ENCODE assay signal across 10 cellular contexts in the genomic region with DNA sequence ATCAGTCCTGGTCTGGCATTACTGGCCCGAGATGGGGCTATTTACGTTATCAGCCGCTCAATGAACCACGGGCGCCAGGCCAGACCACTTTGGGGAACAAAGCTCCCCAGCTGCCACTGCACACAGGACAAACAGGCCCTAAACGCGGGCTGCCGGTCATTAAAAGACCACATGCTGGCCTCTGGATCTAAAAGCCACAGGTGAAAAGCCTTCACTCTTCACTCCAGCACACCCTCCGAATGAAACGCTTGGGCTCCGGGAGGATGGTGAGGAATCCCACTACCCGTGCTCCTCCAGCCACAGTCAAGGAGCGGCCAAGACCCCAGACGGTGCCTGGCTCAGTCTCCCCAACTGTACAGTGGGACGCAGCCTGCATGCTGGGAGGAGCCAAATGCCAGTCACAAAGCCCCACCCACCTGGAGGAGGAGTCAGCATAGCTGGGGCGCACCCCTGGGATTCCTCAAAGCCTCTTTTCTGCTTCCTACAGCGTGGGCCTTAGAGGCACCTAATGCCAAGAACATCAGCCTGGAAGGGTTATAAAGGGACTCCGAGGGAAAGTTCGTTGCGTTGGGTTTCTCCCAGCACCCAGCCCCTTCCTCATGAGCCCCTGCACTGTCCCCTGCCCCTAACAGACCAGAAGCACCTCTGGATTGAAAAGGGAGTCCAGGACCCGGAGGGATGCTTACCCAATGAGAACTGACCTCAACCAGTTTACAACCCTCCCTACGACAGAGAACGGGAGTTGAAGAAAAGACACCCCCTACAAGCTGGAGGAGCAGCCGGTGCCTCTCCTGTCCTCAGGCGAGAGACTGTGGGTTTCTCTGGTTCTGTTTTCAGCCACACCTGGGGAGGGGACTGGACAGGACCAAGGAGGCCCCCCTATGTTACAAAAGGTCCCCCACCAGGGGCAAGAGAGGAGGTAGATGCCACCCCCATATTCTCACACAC. TPM values are rescaled to one million over a fixed set of nuclear protein-coding genes. Genes with fewer than 3 reads are reported as not detected.
DNase-seq lines count a peak whose midpoint lies in the region; ATAC-seq, FAIRE-seq and TF ChIP-seq lines count a peak whose summit lies in the region.
"Had no signal": no experiment of that assay in that cellular context is flagged by ENCODE, and none has a peak within 500 bp of the region (broad histone marks: within the 10 kb centered on the region; RNA-seq: fewer than 3 reads in every experiment).

No MANE protein-coding gene starts in this region.

- H3K4me2 ChIP-seq in endothelial cell of umbilical vein (ENCODE audit: insufficient read depth, low read length) (no peak overlapping the region), PC-9 (no peak overlapping the region)

- H3K9me1 ChIP-seq in endothelial cell of umbilical vein (replicated peaks; ENCODE audit: control insufficient read depth, extremely low read depth, insufficient read depth, low read length): no peaks in the 10 kb centered on the region

- BruUV-seq in endothelial cell of umbilical vein (replicated peaks; lab: Mats Ljungman, UMichigan): no TSS peak
- no TSS peak for BruUV-seq in PC-9 (replicated peaks; lab: Mats Ljungman, UMichigan)

- TF ChIP-seq CTCF in endothelial cell of umbilical vein (IDR thresholded peaks at IDR 0.05; ENCODE audit: extremely low read depth in 1 of 2, insufficient read depth in 1 of 2, low read depth in 1 of 2, low read length in 2 of 2): no peak
- TF ChIP-seq CTCF in GM10266 (IDR thresholded peaks at IDR 0.05; ENCODE audit: control insufficient read depth, insufficient read depth, low read depth, missing control alignments): no peak
- no peak for TF ChIP-seq CTCF in PC-9 (conservative IDR thresholded peaks at IDR 0.05)

- H3K9me2 ChIP-seq in PC-9 (ENCODE audit: insufficient read depth): no peaks in the 10 kb centered on the region

- TF ChIP-seq POLR2A in endothelial cell of umbilical vein (IDR thresholded peaks at IDR 0.05; ENCODE audit: low read depth, low read length): no peak

- H2AFZ ChIP-seq in endothelial cell of umbilical vein (ENCODE audit: low read depth, low read length): no peak overlapping the region
- H2AFZ ChIP-seq in PC-9: no peak overlapping the region

- no peaks in the 10 kb centered on the region for H4K20me1 ChIP-seq in endothelial cell of umbilical vein (replicated peaks; ENCODE audit: control insufficient read depth, extremely low read depth, insufficient read depth, low read length)
- peaks cover 38% of the 10 kb centered on the region for H4K20me1 ChIP-seq in PC-9 (ENCODE audit: insufficient read depth)

- H3K4me1 ChIP-seq in endothelial cell of umbilical vein (ENCODE audit: control insufficient read depth, extremely low read depth, insufficient read depth, low read length) (peaks cover 29% of the 10 kb centered on the region), PC-9 (replicated peaks; ENCODE audit: insufficient read depth) (no peaks in the 10 kb centered on the region; the same call in 1 of the 2 replicates)

- peak overlapping the region; percentile 72 for H3K27ac ChIP-seq in endothelial cell of umbilical vein (ENCODE audit: insufficient read depth, low read depth, low read length)
- no peak overlapping the region for H3K27ac ChIP-seq in PC-9

- peaks cover 0 to 4% of the 10 kb centered on the region in 2 experiments for H3K36me3 ChIP-seq in endothelial cell of umbilical vein (ENCODE audit: control insufficient read depth in 2 of 2, extremely low read depth in 1 of 2, insufficient read depth in 2 of 2, low read length in 2 of 2)
- 0 out of 2 replicates have a peak, but pooled peaks cover 6% of the 10 kb centered on the region for H3K36me3 ChIP-seq in PC-9 (ENCODE audit: low read depth)

- H3K27me3 ChIP-seq in endothelial cell of umbilical vein (ENCODE audit: control insufficient read depth in 2 of 2, insufficient read depth in 2 of 2, low read length in 2 of 2): no peaks in the 10 kb centered on the region
- H3K27me3 ChIP-seq in PC-9 (ENCODE audit: insufficient read depth, low read depth): no peaks in the 10 kb centered on the region

- no peak for ATAC-seq in HG02571 (IDR thresholded peaks at IDR 0.05; ENCODE audit: unreplicated experiment)
- ATAC-seq: effector memory CD8-positive, alpha-beta T cell had no signal

- DNase-seq in Daoy (ENCODE audit: low read depth) (peak; percentile 65), NCI-H774 (lab: John Stamatoyannopoulos, UW) (peak; percentile 13), endothelial cell of umbilical vein (ENCODE audit: low read depth, low spot score) (no peak), nucleus accumbens (lab: John Stamatoyannopoulos, UW) (peak in 42 of 56 donors; percentile 8 to 73 (median 42)), NCI-H446 (lab: John Stamatoyannopoulos, UW) (no peak), GM10266 (ENCODE audit: extremely low spot score) (no peak), PC-9 (no peak)
- DNase-seq: effector memory CD8-positive, alpha-beta T cell; spleen had no signal

- intact Hi-C loops in endothelial cell of umbilical vein (cut with micrococcal nuclease): loop anchor here (5.0 kb wide), 3 partner anchors 197 to 257 kb away; a partner anchor contains a TSS
- intact Hi-C loops in PC-9 (cut with micrococcal nuclease; ENCODE audit: unreplicated experiment): no loop called here

- POLR2A ChIA-PET in endothelial cell of umbilical vein (lab: Charles Lee): no interaction called here
- POLR2A ChIA-PET in PC-9 (lab: Charles Lee; ENCODE audit: unreplicated experiment): interaction anchor here (0.7 kb wide), 1 partner anchor 79 kb away, joined by 4 read pairs; no protein-coding TSS in a partner anchor

- H3K4me3 ChIP-seq in endothelial cell of umbilical vein (replicated peaks in 1 of 3; ENCODE audit: insufficient read depth in 1 of 3, low read depth in 1 of 3, low read length in 3 of 3) (no peak overlapping the region), PC-9 (no peak overlapping the region)

- H3K9me3 ChIP-seq in endothelial cell of umbilical vein (replicated peaks; ENCODE audit: control insufficient read depth, insufficient read depth, low read length) (no peaks in the 10 kb centered on the region), PC-9 (ENCODE audit: insufficient read depth, low read depth) (no peaks in the 10 kb centered on the region)
- H3K9me3 ChIP-seq: spleen had no signal

- H3K9ac ChIP-seq in endothelial cell of umbilical vein (replicated peaks; ENCODE audit: extremely low read depth, insufficient read depth, low read length): no peak overlapping the region

- CTCF ChIA-PET in endothelial cell of umbilical vein (lab: Charles Lee) (interaction anchor here (0.8 to 3.1 kb wide), 10 partner anchors 29 to 259 kb away, joined by 3 to 21 read pairs (median 3); no protein-coding TSS in a partner anchor), PC-9 (lab: Charles Lee) (no interaction called here)

- peaks cover 9% of the 10 kb centered on the region; the same call in 1 of the 2 replicates for H3F3A ChIP-seq in PC-9 (ENCODE audit: insufficient read depth, low read depth)

- FAIRE-seq in endothelial cell of umbilical vein (lab: Jason Lieb, UNC): peak; percentile 66

- peaks cover 76% of the 10 kb centered on the region for H3K79me2 ChIP-seq in endothelial cell of umbilical vein (ENCODE audit: control insufficient read depth, insufficient read depth, low read length)
- H3K79me2 ChIP-seq in PC-9 (ENCODE audit: low read depth): peaks cover 42% of the 10 kb centered on the region

- dilution Hi-C loops in endothelial cell of umbilical vein (cut with MboI; ENCODE audit: extremely low pct_ligation_motif_present, low sequenced_read_pairs): no loop called here

TF ChIP-seq in endothelial cell of umbilical vein, 7 proteins besides CTCF, POLR2A, EP300 and RAD21:
- TF ChIP-seq GATA2 (IDR thresholded peaks at IDR 0.05; ENCODE audit: insufficient read depth, insufficient read length, low read depth, low read length): no peak
- TF ChIP-seq, protein P1, sequence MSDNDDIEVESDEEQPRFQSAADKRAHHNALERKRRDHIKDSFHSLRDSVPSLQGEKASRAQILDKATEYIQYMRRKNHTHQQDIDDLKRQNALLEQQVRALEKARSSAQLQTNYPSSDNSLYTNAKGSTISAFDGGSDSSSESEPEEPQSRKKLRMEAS (IDR thresholded peaks at IDR 0.05; ENCODE audit: insufficient read depth, insufficient read length): no peak
- TF ChIP-seq EZH2 (IDR thresholded peaks at IDR 0.05; ENCODE audit: borderline replicate concordance, low read depth, low read length, severe bottlenecking): no peak
- no peak for TF ChIP-seq JUN (IDR thresholded peaks at IDR 0.05; ENCODE audit: borderline replicate concordance, insufficient read depth, insufficient read length, low read depth)
- no peak for TF ChIP-seq MYC (IDR thresholded peaks at IDR 0.05; ENCODE audit: low read depth, low read length)
- TF ChIP-seq FOS (IDR thresholded peaks at IDR 0.05; ENCODE audit: borderline replicate concordance, insufficient read depth, low read length): no peak
- TF ChIP-seq POLR2AphosphoS5 (IDR thresholded peaks at IDR 0.05; ENCODE audit: insufficient read depth, low read depth, low read length): no peak

RNA-seq across cellular contexts. Expression of a gene that starts 4.7 kb away (rescaled TPM):
- 23.1 and 34.1 TPM in 2 replicates for total RNA-seq in Daoy (2014; rRNA removed; shearing (Covaris generic))
- total RNA-seq in endothelial cell of umbilical vein: 62.4 and 68.1 TPM in 2 replicates
- 17.4 and 23.2 TPM in 2 replicates for polyA plus RNA-seq in endothelial cell of umbilical vein
- polyA plus RNA-seq in endothelial cell of umbilical vein (2011; cell fraction: cytosol; rRNA removed): 17.9 and 24.0 TPM in 2 replicates
- polyA plus RNA-seq in endothelial cell of umbilical vein (2011; cell fraction: nucleus; rRNA removed): 20.1 and 24.5 TPM in 2 replicates
- polyA plus RNA-seq in endothelial cell of umbilical vein (2012): 14.5 and 16.4 TPM in 2 replicates
- polyA minus RNA-seq in endothelial cell of umbilical vein: 51.3 and 58.0 TPM in 2 replicates
- 23.2 TPM for polyA minus RNA-seq in endothelial cell of umbilical vein (2011; cell fraction: cytosol; rRNA and poly(A)+ RNA removed)
- 8.3 and 12.9 TPM in 2 replicates for polyA minus RNA-seq in endothelial cell of umbilical vein (2011; cell fraction: nucleus; rRNA and poly(A)+ RNA removed)
- 23.6 and 32.5 TPM in 2 replicates for total RNA-seq in PC-9 (2021)

Comparison
In these comparisons a context has a peak if more than half of its experiments do, and no peak if none do; other contexts are left out.
1. DNase-seq: peak in Daoy (single experiment), NCI-H774 (single experiment) and nucleus accumbens (42 of 56); none in endothelial cell of umbilical vein (single experiment), NCI-H446 (0 of 2), GM10266 (single experiment) and PC-9 (0 of 2).